In genomic region chr17:81833921-81834830, GRCh38 we compare ENCODE assay signal across 10 cellular contexts. TPM values are rescaled to one million over a fixed set of nuclear protein-coding genes. Genes with fewer than 3 reads are reported as not detected.
DNase-seq lines count a peak whose midpoint lies in the region; TF ChIP-seq lines count a peak whose summit lies in the region.
"Had no signal": no experiment of that assay in that cellular context is flagged by ENCODE, and none has a peak within 500 bp of the region (broad histone marks: within the 10 kb centered on the region; RNA-seq: fewer than 3 reads in every experiment).

No MANE protein-coding gene starts in this region.

- TF ChIP-seq CTCF in adrenal gland (IDR thresholded peaks at IDR 0.05) (no peak), liver (IDR thresholded peaks at IDR 0.05; ENCODE audit: low read depth, low read length, missing input control) (no peak)

- H3K4me1 ChIP-seq in adrenal gland (replicated peaks in 1 of 2) (peaks cover 16 to 22% of the 10 kb centered on the region in 2 donors), liver (ENCODE audit: control insufficient read depth in 4 of 4, insufficient read depth in 4 of 4, low read length in 3 of 4) (peaks cover 9 to 30% (median 21%) of the 10 kb centered on the region in 4 donors), thymus (ENCODE audit: control insufficient read depth, insufficient read depth, low read length) (peaks cover 14% of the 10 kb centered on the region)

- intact Hi-C loops in adrenal gland (cut with DNase I), result no loop called here

- peaks cover 30% of the 10 kb centered on the region for H3K4me1 Mint-ChIP-seq in activated T-cell treated with anti-CD3 and anti-CD28 coated beads, Interleukin-2, amount 50 U/mL, for 24 hours (ENCODE audit: low read depth)

- no peaks in the 10 kb centered on the region for H3K36me3 ChIP-seq in adrenal gland (replicated peaks in 1 of 2)
- no peaks in the 10 kb centered on the region for H3K36me3 ChIP-seq in liver (ENCODE audit: control insufficient read depth in 4 of 4, insufficient read depth in 3 of 4, low read depth in 1 of 4, low read length in 3 of 4)
- H3K36me3 ChIP-seq in thymus (ENCODE audit: control insufficient read depth, insufficient read depth), result no peaks in the 10 kb centered on the region

- no peak for DNase-seq in activated T-cell treated with anti-CD3 and anti-CD28 coated beads, Interleukin-2, amount 50 U/mL, for 24 hours
- DNase-seq in activated T-cell treated with anti-CD3 and anti-CD28 coated beads, Interleukin-2, amount 50 U/mL, for 1 hour, result no peak
- DNase-seq in adrenal gland (no peak), midbrain (lab: John Stamatoyannopoulos, UW) (no peak), NCI-H1694 treated with DMSO at 0.1 percent for 48 hours (lab: John Stamatoyannopoulos, UW) (no peak), DMS79 (lab: John Stamatoyannopoulos, UW) (no peak)

- H3K4me3 ChIP-seq in adrenal gland, result peak overlapping the region in 3 of 4 donors; percentile 48 to 93 (median 53)
- peak overlapping the region; percentile 0 to 80 (median 71) for H3K4me3 ChIP-seq in liver (ENCODE audit: low read depth in 1 of 3, low read length in 3 of 3)
- H3K4me3 ChIP-seq in thymus (ENCODE audit: low read length), result peak overlapping the region; percentile 88

- WGBS in adrenal gland, 4 donors, result 87 to 89% (median 88%) methylated on average over 25 to 31 of the region's 31 CpGs
- WGBS in liver, result 76% methylated on average over 31 of the region's 31 CpGs
- 93% methylated on average over 31 of the region's 31 CpGs for WGBS in thymus

- H3K9me3 ChIP-seq in adrenal gland (replicated peaks in 1 of 3) (no peaks in the 10 kb centered on the region), liver (ENCODE audit: control insufficient read depth in 4 of 4, low read length in 3 of 4) (no peaks in the 10 kb centered on the region), thymus (ENCODE audit: control insufficient read depth) (no peaks in the 10 kb centered on the region)

- TF ChIP-seq POLR2A in adrenal gland (IDR thresholded peaks at IDR 0.05), result no peak

- no peak for TF ChIP-seq RAD21 in liver (IDR thresholded peaks at IDR 0.05)

- H3K36me3 Mint-ChIP-seq in activated T-cell treated with anti-CD3 and anti-CD28 coated beads, Interleukin-2, amount 50 U/mL, for 24 hours (ENCODE audit: low read depth), result peaks cover 30% of the 10 kb centered on the region

- H3K27ac ChIP-seq in adrenal gland (peak overlapping the region in 3 of 5 donors; percentile 81 to 89 (median 88)), liver (ENCODE audit: low read depth in 1 of 2, low read length in 2 of 2) (peak overlapping the region; percentile 91 to 94), thymus (ENCODE audit: low read depth) (peak overlapping the region; percentile 96)

- no peaks in the 10 kb centered on the region for H3K9me3 Mint-ChIP-seq in activated T-cell treated with anti-CD3 and anti-CD28 coated beads, Interleukin-2, amount 50 U/mL, for 24 hours

- H3K9ac ChIP-seq in liver (ENCODE audit: low read depth in 1 of 2, low read length in 2 of 2), result peak overlapping the region in 1 of 2 donors; percentile 8

- H3K27me3 ChIP-seq in adrenal gland (no peaks in the 10 kb centered on the region), liver (ENCODE audit: control insufficient read depth in 4 of 4, insufficient read depth in 4 of 4, low read length in 3 of 4) (no peaks in the 10 kb centered on the region), thymus (ENCODE audit: control insufficient read depth, insufficient read depth) (no peaks in the 10 kb centered on the region)

- no peaks in the 10 kb centered on the region for H3K27me3 Mint-ChIP-seq in activated T-cell treated with anti-CD3 and anti-CD28 coated beads, Interleukin-2, amount 50 U/mL, for 24 hours

- peak overlapping the region; percentile 94 for H3K27ac Mint-ChIP-seq in activated T-cell treated with anti-CD3 and anti-CD28 coated beads, Interleukin-2, amount 50 U/mL, for 24 hours

- peak overlapping the region; percentile 88 for H3K4me3 Mint-ChIP-seq in activated T-cell treated with anti-CD3 and anti-CD28 coated beads, Interleukin-2, amount 50 U/mL, for 24 hours

TF ChIP-seq in liver, 16 proteins besides CTCF, POLR2A, EP300 and RAD21:
- TF ChIP-seq FOXA1 (IDR thresholded peaks at IDR 0.05) (no peak), FOXA2 (IDR thresholded peaks at IDR 0.05) (no peak), TAF1 (conservative IDR thresholded peaks at IDR 0.05) (no peak), HNF4G (IDR thresholded peaks at IDR 0.05) (no peak), NR2F2 (IDR thresholded peaks at IDR 0.05) (peak; percentile 58), HNF4A (conservative IDR thresholded peaks at IDR 0.05) (peak in 1 of 2 donors; percentile 7), JUND (IDR thresholded peaks at IDR 0.05) (no peak), EGR1 (IDR thresholded peaks at IDR 0.05; ENCODE audit: low read depth in 2 of 2) (no peak), YY1 (IDR thresholded peaks at IDR 0.05) (no peak), ATF3 (IDR thresholded peaks at IDR 0.05) (no peak), SP1 (IDR thresholded peaks at IDR 0.05) (no peak), REST (IDR thresholded peaks at IDR 0.05) (peak; percentile 15), GABPA (IDR thresholded peaks at IDR 0.05 in 1 of 2, conservative IDR thresholded peaks at IDR 0.05 in 1 of 2) (no peak), MAX (IDR thresholded peaks at IDR 0.05) (peak; percentile 8), RXRA (IDR thresholded peaks at IDR 0.05) (no peak)
- TF ChIP-seq, protein P1, sequence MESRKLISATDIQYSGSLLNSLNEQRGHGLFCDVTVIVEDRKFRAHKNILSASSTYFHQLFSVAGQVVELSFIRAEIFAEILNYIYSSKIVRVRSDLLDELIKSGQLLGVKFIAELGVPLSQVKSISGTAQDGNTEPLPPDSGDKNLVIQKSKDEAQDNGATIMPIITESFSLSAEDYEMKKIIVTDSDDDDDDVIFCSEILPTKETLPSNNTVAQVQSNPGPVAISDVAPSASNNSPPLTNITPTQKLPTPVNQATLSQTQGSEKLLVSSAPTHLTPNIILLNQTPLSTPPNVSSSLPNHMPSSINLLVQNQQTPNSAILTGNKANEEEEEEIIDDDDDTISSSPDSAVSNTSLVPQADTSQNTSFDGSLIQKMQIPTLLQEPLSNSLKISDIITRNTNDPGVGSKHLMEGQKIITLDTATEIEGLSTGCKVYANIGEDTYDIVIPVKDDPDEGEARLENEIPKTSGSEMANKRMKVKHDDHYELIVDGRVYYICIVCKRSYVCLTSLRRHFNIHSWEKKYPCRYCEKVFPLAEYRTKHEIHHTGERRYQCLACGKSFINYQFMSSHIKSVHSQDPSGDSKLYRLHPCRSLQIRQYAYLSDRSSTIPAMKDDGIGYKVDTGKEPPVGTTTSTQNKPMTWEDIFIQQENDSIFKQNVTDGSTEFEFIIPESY (IDR thresholded peaks at IDR 0.05), result no peak

RNA-seq across cellular contexts. Expression of gene PPP1R27, which starts 0.7 kb away (rescaled TPM):
- total RNA-seq in adrenal gland (under 1 TPM in 2 of 8 donors, not detected in 6; 0.46 to 0.92 TPM), liver (not detected)
- polyA plus RNA-seq in adrenal gland (1 to 10 TPM in 2 of 3 donors, under 1 TPM in 1; 0.22 to 3.1 (median 2.6) TPM), liver (under 1 TPM; 0.31 to 0.35 TPM), thymus (0.94 TPM)
- total RNA-seq: Daoy, M059J had no signal

RNA-seq across cellular contexts. Expression of gene MCRIP1, which starts 1.1 kb away (rescaled TPM):
- total RNA-seq in adrenal gland (100 to 1,000 TPM in 1 of 8 donors, 10 to 100 TPM in 7; 63.5 to 115 (median 77.4) TPM), liver (10 to 100 TPM; 16.6 to 42.0 TPM)
- polyA plus RNA-seq in adrenal gland (100 to 1,000 TPM in 2 of 3 donors, 1 to 10 TPM in 1; 5.0 to 248 (median 144) TPM), liver (10 to 100 TPM; 24.2 to 28.2 TPM), thymus (120 TPM)

RNA-seq across cellular contexts. Expression of gene P4HB, which starts 26.2 kb away (rescaled TPM):
- total RNA-seq in adrenal gland (1,000 to 10,000 TPM in 5 of 8 donors, 100 to 1,000 TPM in 3; 583 to 2,018 (median 1,149) TPM), liver (1,000 to 10,000 TPM; 1,086 to 3,361 TPM)
- polyA plus RNA-seq in adrenal gland (1,000 to 10,000 TPM in 1 of 3 donors, 100 to 1,000 TPM in 2; 546 to 2,717 (median 747) TPM), liver (1,000 to 10,000 TPM in 1 of 2 donors, 100 to 1,000 TPM in 1; 1,000 to 2,066 TPM), thymus (219 TPM)

RNA-seq across cellular contexts. Expression of gene GCGR, which starts 30.2 kb away (rescaled TPM):
- 1 to 10 TPM in 3 of 8 donors, under 1 TPM in 2, not detected in 3; 0.11 to 2.9 (median 2.1) TPM for total RNA-seq in adrenal gland
- polyA plus RNA-seq in adrenal gland, result 10 to 100 TPM in 1 of 3 donors, 1 to 10 TPM in 1, under 1 TPM in 1; 0.29 to 48.7 (median 4.1) TPM
- total RNA-seq in liver, result 10 to 100 TPM; 20.7 to 72.0 TPM
- 10 to 100 TPM; 42.0 to 55.8 TPM for polyA plus RNA-seq in liver
- 0.80 TPM for polyA plus RNA-seq in thymus
- total RNA-seq: Daoy, M059J had no signal

RNA-seq across cellular contexts. Expression of gene ARHGDIA, which starts 37.0 kb away (rescaled TPM):
- total RNA-seq in adrenal gland (100 to 1,000 TPM; 134 to 491 (median 236) TPM), liver (10 to 100 TPM; 35.5 to 47.3 TPM)
- polyA plus RNA-seq in adrenal gland (100 to 1,000 TPM; 180 to 324 (median 250) TPM), liver (100 to 1,000 TPM; 103 to 142 TPM), thymus (189 TPM)
